ENCODE assay signal across 33 cellular contexts in genomic region chr3:140429791-140430190, GRCh38.
DNase-seq lines count a peak whose midpoint lies in the region; ATAC-seq and TF ChIP-seq lines count a peak whose summit lies in the region.
"Had no signal": no experiment of that assay in that cellular context is flagged by ENCODE, and none has a peak within 500 bp of the region (broad histone marks: within the 10 kb centered on the region; RNA-seq: fewer than 3 reads in every experiment).

No MANE protein-coding gene starts in this region.

- no peak overlapping the region for H3K27ac Mint-ChIP-seq in osteocyte (ENCODE audit: unreplicated experiment)
- H3K27ac Mint-ChIP-seq in activated CD4-positive, alpha-beta memory T cell treated with anti-CD3 and anti-CD28 coated beads, Interleukin-2, amount 10 ng/mL, durations not matched to agents 7 days and 5 days, result no peak overlapping the region
- H3K27ac Mint-ChIP-seq: B cell; CD14-positive monocyte; CD4-positive, alpha-beta memory T cell; CD4-positive, alpha-beta T cell; CD4-positive, CD25-positive, alpha-beta regulatory T cell; CD8-positive, alpha-beta memory T cell; CD8-positive, alpha-beta T cell had no signal

- DNase-seq in right atrium auricular region (ENCODE audit: low spot score) (peak; percentile 23), heart left ventricle (no peak), esophagus muscularis mucosa (ENCODE audit: extremely low spot score) (peak; percentile 90), osteocyte (ENCODE audit: extremely low spot score, unreplicated experiment) (peak; percentile 10), posterior vena cava (ENCODE audit: low spot score) (no peak)
- no peak for DNase-seq in activated CD4-positive, alpha-beta memory T cell treated with anti-CD3 and anti-CD28 coated beads, Interleukin-2, amount 10 ng/mL, durations not matched to agents 7 days and 5 days
- DNase-seq: 8988T; ACHN; AML-193; BE2C; C1 segment of cervical spinal cord; Caco-2; Calu3; CD4-positive, alpha-beta memory T cell; CD4-positive, alpha-beta T cell; CD4-positive, CD25-positive, alpha-beta regulatory T cell; CD8-positive, alpha-beta memory T cell; CD8-positive, alpha-beta T cell; COR-L47; DMS 273 treated with DMSO at 0.1 percent for 48 hours; DMS153; DMS53; DMS79; DMS79 treated with DMSO at 0.1 percent for 48 hours; DND-41; EL had no signal

- no peaks in the 10 kb centered on the region for H3K27me3 ChIP-seq in right atrium auricular region
- no peaks in the 10 kb centered on the region for H3K27me3 ChIP-seq in heart left ventricle
- H3K27me3 ChIP-seq in esophagus muscularis mucosa, result no peaks in the 10 kb centered on the region
- H3K27me3 ChIP-seq: BE2C; BLaER1; BLaER1 treated with 17β-estradiol and CSF1 and Interleukin-3, amounts not matched to agents 10 nM and 100 nM had no signal

- WGBS in heart left ventricle, 4 donors, result 69 to 88% (median 80%) methylated on average over 1 of the region's 1 CpG
- WGBS in esophagus muscularis mucosa, result 83% methylated on average over 1 of the region's 1 CpG

- peaks cover 31% of the 10 kb centered on the region for H3K4me1 Mint-ChIP-seq in osteocyte (ENCODE audit: unreplicated experiment)
- H3K4me1 Mint-ChIP-seq in activated CD4-positive, alpha-beta memory T cell treated with anti-CD3 and anti-CD28 coated beads, Interleukin-2, amount 10 ng/mL, durations not matched to agents 7 days and 5 days, result no peaks in the 10 kb centered on the region
- H3K4me1 Mint-ChIP-seq: B cell; CD14-positive monocyte; CD4-positive, alpha-beta memory T cell; CD4-positive, CD25-positive, alpha-beta regulatory T cell; CD8-positive, alpha-beta memory T cell had no signal

- no peak for TF ChIP-seq POLR2A in heart left ventricle (IDR thresholded peaks at IDR 0.05)
- no peak for TF ChIP-seq POLR2A in esophagus muscularis mucosa (IDR thresholded peaks at IDR 0.05; ENCODE audit: low read depth)

- no peaks in the 10 kb centered on the region for H3K9me3 Mint-ChIP-seq in osteocyte (ENCODE audit: unreplicated experiment)
- no peaks in the 10 kb centered on the region for H3K9me3 Mint-ChIP-seq in activated CD4-positive, alpha-beta memory T cell treated with anti-CD3 and anti-CD28 coated beads, Interleukin-2, amount 10 ng/mL, durations not matched to agents 7 days and 5 days
- H3K9me3 Mint-ChIP-seq: CD4-positive, alpha-beta memory T cell; CD4-positive, alpha-beta T cell; CD8-positive, alpha-beta memory T cell; CD8-positive, alpha-beta T cell had no signal

- POLR2A ChIA-PET in activated CD4-positive, alpha-beta memory T cell treated with anti-CD3 and anti-CD28 coated beads, Interleukin-2, amount 10 ng/mL, durations not matched to agents 7 days and 5 days (lab: Charles Lee), result no interaction called here

- H3K9me3 ChIP-seq in right atrium auricular region (no peaks in the 10 kb centered on the region), heart left ventricle (no peaks in the 10 kb centered on the region), esophagus muscularis mucosa (no peaks in the 10 kb centered on the region)
- H3K9me3 ChIP-seq: A549; BE2C; BLaER1; BLaER1 treated with 17β-estradiol and CSF1 and Interleukin-3, amounts not matched to agents 10 nM and 100 nM; Caco-2 had no signal

- CTCF ChIA-PET in activated CD4-positive, alpha-beta memory T cell treated with anti-CD3 and anti-CD28 coated beads, Interleukin-2, amount 10 ng/mL, durations not matched to agents 7 days and 5 days (lab: Charles Lee), result no interaction called here

- no peak overlapping the region for H3K4me3 ChIP-seq in right atrium auricular region
- H3K4me3 ChIP-seq in heart left ventricle, result no peak overlapping the region
- H3K4me3 ChIP-seq in esophagus muscularis mucosa, result no peak overlapping the region
- H3K4me3 ChIP-seq: A549; BLaER1; BLaER1 treated with 17β-estradiol and CSF1 and Interleukin-3, amounts not matched to agents 10 nM and 100 nM had no signal

- no peaks in the 10 kb centered on the region for H3K27me3 Mint-ChIP-seq in osteocyte (ENCODE audit: unreplicated experiment)
- no peaks in the 10 kb centered on the region for H3K27me3 Mint-ChIP-seq in activated CD4-positive, alpha-beta memory T cell treated with anti-CD3 and anti-CD28 coated beads, Interleukin-2, amount 10 ng/mL, durations not matched to agents 7 days and 5 days
- H3K27me3 Mint-ChIP-seq: CD4-positive, alpha-beta memory T cell; CD4-positive, CD25-positive, alpha-beta regulatory T cell had no signal

- TF ChIP-seq EP300 in esophagus muscularis mucosa (IDR thresholded peaks at IDR 0.05), result no peak

- H3K4me1 ChIP-seq in right atrium auricular region (no peaks in the 10 kb centered on the region), heart left ventricle (no peaks in the 10 kb centered on the region), esophagus muscularis mucosa (peaks cover 0 to 4% (median 0%) of the 10 kb centered on the region in 4 donors)
- H3K4me1 ChIP-seq: A549; BE2C; BLaER1; BLaER1 treated with 17β-estradiol and CSF1 and Interleukin-3, amounts not matched to agents 10 nM and 100 nM had no signal

- intact Hi-C loops in heart left ventricle (cut with DNase I) (no loop called here), esophagus muscularis mucosa (cut with DNase I) (no loop called here), posterior vena cava (cut with DNase I) (no loop called here)

- no peak for ATAC-seq in heart left ventricle
- ATAC-seq: A549; CD8-positive, alpha-beta T cell had no signal

- H3K27ac ChIP-seq in right atrium auricular region, result no peak overlapping the region
- H3K27ac ChIP-seq in heart left ventricle, result no peak overlapping the region
- H3K27ac ChIP-seq in esophagus muscularis mucosa (replicated peaks in 1 of 4), result no peak overlapping the region
- H3K27ac ChIP-seq: 22Rv1; A549; BLaER1; BLaER1 treated with 17β-estradiol and CSF1 and Interleukin-3, amounts not matched to agents 10 nM and 100 nM; C4-2B had no signal

- peaks cover 9% of the 10 kb centered on the region for H3K36me3 Mint-ChIP-seq in osteocyte (ENCODE audit: unreplicated experiment)
- no peaks in the 10 kb centered on the region for H3K36me3 Mint-ChIP-seq in activated CD4-positive, alpha-beta memory T cell treated with anti-CD3 and anti-CD28 coated beads, Interleukin-2, amount 10 ng/mL, durations not matched to agents 7 days and 5 days (ENCODE audit: low read depth)
- H3K36me3 Mint-ChIP-seq: CD14-positive monocyte; CD4-positive, alpha-beta memory T cell; CD4-positive, CD25-positive, alpha-beta regulatory T cell; CD8-positive, alpha-beta memory T cell; CD8-positive, alpha-beta T cell had no signal

- no peak overlapping the region for H3K4me3 Mint-ChIP-seq in osteocyte (ENCODE audit: unreplicated experiment)
- no peak overlapping the region for H3K4me3 Mint-ChIP-seq in activated CD4-positive, alpha-beta memory T cell treated with anti-CD3 and anti-CD28 coated beads, Interleukin-2, amount 10 ng/mL, durations not matched to agents 7 days and 5 days
- H3K4me3 Mint-ChIP-seq: B cell; CD14-positive monocyte; CD4-positive, alpha-beta T cell; CD4-positive, CD25-positive, alpha-beta regulatory T cell; CD8-positive, alpha-beta memory T cell; CD8-positive, alpha-beta T cell had no signal

- no peaks in the 10 kb centered on the region for H3K36me3 ChIP-seq in right atrium auricular region
- no peaks in the 10 kb centered on the region for H3K36me3 ChIP-seq in heart left ventricle
- H3K36me3 ChIP-seq in esophagus muscularis mucosa, result no peaks in the 10 kb centered on the region
- H3K36me3 ChIP-seq: BE2C; BLaER1; BLaER1 treated with 17β-estradiol and CSF1 and Interleukin-3, amounts not matched to agents 10 nM and 100 nM had no signal

- TF ChIP-seq CTCF in right atrium auricular region (IDR thresholded peaks at IDR 0.05) (no peak), heart left ventricle (IDR thresholded peaks at IDR 0.05) (no peak), esophagus muscularis mucosa (IDR thresholded peaks at IDR 0.05) (no peak), osteocyte (IDR thresholded peaks at IDR 0.05) (no peak)

Comparison
In these comparisons a context has a peak if more than half of its experiments do, and no peak if none do; other contexts are left out.
1. DNase-seq: peak in right atrium auricular region (single experiment), esophagus muscularis mucosa (single experiment) and osteocyte (single experiment); none in heart left ventricle (0 of 5), posterior vena cava (single experiment) and activated CD4-positive, alpha-beta memory T cell treated with anti-CD3 and anti-CD28 coated beads, Interleukin-2, amount 10 ng/mL, durations not matched to agents 7 days and 5 days (single experiment).